1 cellular context compared by ENCODE assay signal in the genomic region with DNA sequence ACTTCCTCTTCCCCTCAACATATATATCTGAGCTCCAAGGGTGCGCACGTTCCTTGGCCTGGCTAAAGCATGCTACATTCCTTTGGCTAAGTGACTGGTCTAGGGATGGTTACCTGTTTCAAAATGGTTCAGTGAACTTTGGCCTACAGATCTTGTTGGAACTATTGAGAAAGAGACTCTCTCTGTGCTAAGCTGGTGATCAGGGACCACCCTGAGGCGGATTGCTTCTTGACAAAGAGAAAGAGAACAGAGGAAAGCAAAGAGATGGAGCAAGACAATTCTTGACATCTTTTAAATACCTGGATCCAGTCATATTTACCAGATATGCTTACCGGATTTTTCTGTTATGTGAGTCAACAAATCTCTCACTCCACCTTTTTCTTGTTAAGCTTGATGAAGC.
TF ChIP-seq lines count a peak whose summit lies in the region.

No MANE protein-coding gene starts in this region.

TF ChIP-seq in endothelial cell of umbilical vein, 7 proteins besides CTCF, POLR2A, EP300 and RAD21:
- TF ChIP-seq EZH2 (IDR thresholded peaks at IDR 0.05; ENCODE audit: borderline replicate concordance, low read depth, low read length, severe bottlenecking) (no peak), GATA2 (IDR thresholded peaks at IDR 0.05; ENCODE audit: insufficient read depth, insufficient read length, low read depth, low read length) (no peak)
